Comparison of ENCODE assay signal across 8 cellular contexts in genomic region chr12:102479099-102479887, GRCh38. TPM values are rescaled to one million over a fixed set of nuclear protein-coding genes. Genes with fewer than 3 reads are reported as not detected.
DNase-seq lines count a peak whose midpoint lies in the region; ATAC-seq and TF ChIP-seq lines count a peak whose summit lies in the region.

No MANE protein-coding gene starts in this region.

- peak overlapping the region; percentile 20 for H3K4me3 ChIP-seq in AG04450 (ENCODE audit: low read depth, low read length)
- H3K4me3 ChIP-seq in WERI-Rb-1 (ENCODE audit: low read depth, low read length) = no peak overlapping the region

- no peak for DNase-seq in AG04450 (ENCODE audit: low read depth, low spot score)
- peak; percentile 17 for DNase-seq in activated T-helper 2 cell treated with anti-CD3 and anti-CD28 coated beads, Interferon-gamma antibody, Interleukin-2, Interleukin-4, amounts not matched to agents 10 μg/mL and 5 μg/mL and 100 μg/mL, durations not matched to agents 14 hours and 24 hours and 36 hours (ENCODE audit: low spot score)
- DNase-seq in naive thymus-derived CD8-positive, alpha-beta T cell = no peak
- DNase-seq in amniotic stem cell (lab: John Stamatoyannopoulos, UW) = no peak
- DNase-seq in WERI-Rb-1 = no peak
- no peak for DNase-seq in NCI-H2196 (lab: John Stamatoyannopoulos, UW; ENCODE audit: unreplicated experiment)

- CTCF ChIA-PET in AG04450 (lab: Charles Lee) = interaction anchor here (0.6 to 1.6 kb wide), 5 partner anchors 224 to 540 kb away, joined by 3 to 8 read pairs (median 3); no protein-coding TSS in a partner anchor

- intact Hi-C loops in activated T-helper 2 cell treated with anti-CD3 and anti-CD28 coated beads, Interferon-gamma antibody, Interleukin-2, Interleukin-4, amounts not matched to agents 10 μg/mL and 5 μg/mL and 100 μg/mL, durations not matched to agents 14 hours and 24 hours and 36 hours (cut with micrococcal nuclease) = loop anchor here (2.0 kb wide), 1 partner anchor 538 kb away; no protein-coding TSS in a partner anchor

- peaks cover 6% of the 10 kb centered on the region for H3K9me3 Mint-ChIP-seq in activated T-helper 2 cell treated with anti-CD3 and anti-CD28 coated beads, Interferon-gamma antibody, Interleukin-2, Interleukin-4, amounts not matched to agents 10 μg/mL and 5 μg/mL and 100 μg/mL, durations not matched to agents 14 hours and 24 hours and 36 hours
- H3K9me3 Mint-ChIP-seq in naive thymus-derived CD8-positive, alpha-beta T cell = no peaks in the 10 kb centered on the region

- TF ChIP-seq CTCF in AG04450 (IDR thresholded peaks at IDR 0.05; ENCODE audit: low read depth, low read length) (no peak), WERI-Rb-1 (IDR thresholded peaks at IDR 0.05; ENCODE audit: low read depth, low read length) (no peak)

- peak; percentile 40 for ATAC-seq in GM19025 (IDR thresholded peaks at IDR 0.05; ENCODE audit: low read depth, unreplicated experiment)
- ATAC-seq in HG03108 (IDR thresholded peaks at IDR 0.05; ENCODE audit: unreplicated experiment) = peak; percentile 20
- ATAC-seq in naive thymus-derived CD8-positive, alpha-beta T cell = peak; percentile 39 to 50

- no peaks in the 10 kb centered on the region for H3K27me3 Mint-ChIP-seq in activated T-helper 2 cell treated with anti-CD3 and anti-CD28 coated beads, Interferon-gamma antibody, Interleukin-2, Interleukin-4, amounts not matched to agents 10 μg/mL and 5 μg/mL and 100 μg/mL, durations not matched to agents 14 hours and 24 hours and 36 hours (ENCODE audit: low read depth)
- H3K27me3 Mint-ChIP-seq in naive thymus-derived CD8-positive, alpha-beta T cell = peaks cover 1 to 21% (median 3%) of the 10 kb centered on the region in 5 donors

- no peak overlapping the region for H3K27ac ChIP-seq in AG04450 (ENCODE audit: low read depth, low read length)
- no peak overlapping the region for H3K27ac ChIP-seq in WERI-Rb-1

- H3K27me3 ChIP-seq in AG04450 (ENCODE audit: control insufficient read depth, insufficient read depth, low read length) (no peaks in the 10 kb centered on the region), WERI-Rb-1 (ENCODE audit: insufficient read depth, low read depth, severe bottlenecking) (no peaks in the 10 kb centered on the region)

- no peaks in the 10 kb centered on the region for H3K36me3 ChIP-seq in WERI-Rb-1

- peaks cover 5% of the 10 kb centered on the region for H3K36me3 Mint-ChIP-seq in activated T-helper 2 cell treated with anti-CD3 and anti-CD28 coated beads, Interferon-gamma antibody, Interleukin-2, Interleukin-4, amounts not matched to agents 10 μg/mL and 5 μg/mL and 100 μg/mL, durations not matched to agents 14 hours and 24 hours and 36 hours (ENCODE audit: low read depth)
- no peaks in the 10 kb centered on the region for H3K36me3 Mint-ChIP-seq in naive thymus-derived CD8-positive, alpha-beta T cell

- no peak overlapping the region for H3K27ac Mint-ChIP-seq in activated T-helper 2 cell treated with anti-CD3 and anti-CD28 coated beads, Interferon-gamma antibody, Interleukin-2, Interleukin-4, amounts not matched to agents 10 μg/mL and 5 μg/mL and 100 μg/mL, durations not matched to agents 14 hours and 24 hours and 36 hours
- H3K27ac Mint-ChIP-seq in naive thymus-derived CD8-positive, alpha-beta T cell = no peak overlapping the region

- H3K4me3 Mint-ChIP-seq in activated T-helper 2 cell treated with anti-CD3 and anti-CD28 coated beads, Interferon-gamma antibody, Interleukin-2, Interleukin-4, amounts not matched to agents 10 μg/mL and 5 μg/mL and 100 μg/mL, durations not matched to agents 14 hours and 24 hours and 36 hours (ENCODE audit: low read depth) = no peak overlapping the region
- no peak overlapping the region for H3K4me3 Mint-ChIP-seq in naive thymus-derived CD8-positive, alpha-beta T cell

- H3K9me3 ChIP-seq in AG04450 (ENCODE audit: control insufficient read depth, insufficient read depth, low read length) = no peaks in the 10 kb centered on the region
- no peaks in the 10 kb centered on the region for H3K9me3 ChIP-seq in WERI-Rb-1 (ENCODE audit: severe bottlenecking)

- POLR2A ChIA-PET in AG04450 (lab: Yijun Ruan, JAX) = no interaction called here
- POLR2A ChIA-PET in naive thymus-derived CD8-positive, alpha-beta T cell (lab: Charles Lee) = no interaction called here

- peaks cover 51% of the 10 kb centered on the region for H3K4me1 Mint-ChIP-seq in activated T-helper 2 cell treated with anti-CD3 and anti-CD28 coated beads, Interferon-gamma antibody, Interleukin-2, Interleukin-4, amounts not matched to agents 10 μg/mL and 5 μg/mL and 100 μg/mL, durations not matched to agents 14 hours and 24 hours and 36 hours (ENCODE audit: low read depth)
- H3K4me1 Mint-ChIP-seq in naive thymus-derived CD8-positive, alpha-beta T cell = peaks cover 6 to 11% (median 8%) of the 10 kb centered on the region in 4 donors

RNA-seq across cellular contexts. Expression of gene IGF1, which starts 1.1 kb away (rescaled TPM):
- polyA plus RNA-seq in AG04450 (2011; rRNA removed) = 0.01 and 0.10 TPM in 2 replicates
- polyA minus RNA-seq in AG04450 (2011; rRNA and poly(A)+ RNA removed) = not detected in 2 replicates
- total RNA-seq in activated T-helper 2 cell treated with anti-CD3 and anti-CD28 coated beads, Interferon-gamma antibody, Interleukin-2, Interleukin-4, amounts not matched to agents 10 μg/mL and 5 μg/mL and 100 μg/mL, durations not matched to agents 14 hours and 24 hours and 36 hours = 1.6 and 2.0 TPM in 2 replicates
- under 1 TPM; 0.05 to 0.16 TPM for total RNA-seq in naive thymus-derived CD8-positive, alpha-beta T cell
- polyA plus RNA-seq in naive thymus-derived CD8-positive, alpha-beta T cell = not detected
